In genomic region chr1:9086060-9086459, GRCh38 we compare ENCODE assay signal across 19 cellular contexts. TPM values are rescaled to one million over a fixed set of nuclear protein-coding genes. Genes with fewer than 3 reads are reported as not detected.
DNase-seq lines count a peak whose midpoint lies in the region; ATAC-seq and TF ChIP-seq lines count a peak whose summit lies in the region.
"Had no signal": no experiment of that assay in that cellular context is flagged by ENCODE, and none has a peak within 500 bp of the region (broad histone marks: within the 10 kb centered on the region; RNA-seq: fewer than 3 reads in every experiment).

No MANE protein-coding gene starts in this region.

- no peak overlapping the region; the same call in 1 of the 2 replicates for H3K9ac ChIP-seq in OCI-LY1 (ENCODE audit: low read length)

- H3K9me3 Mint-ChIP-seq in CD8-positive, alpha-beta T cell = no peaks in the 10 kb centered on the region

- no peaks in the 10 kb centered on the region for H4K20me1 ChIP-seq in OCI-LY1 (ENCODE audit: insufficient read depth, low read length)

- H3K4me1 ChIP-seq in HAP-1 (peaks cover 25% of the 10 kb centered on the region), OCI-LY1 (ENCODE audit: insufficient read depth, low read length, severe bottlenecking) (peaks cover 49% of the 10 kb centered on the region)
- H3K4me1 ChIP-seq in CD8-positive, alpha-beta T cell (ENCODE audit: insufficient read depth, low read length) = no peaks in the 10 kb centered on the region

- ATAC-seq in CD8-positive, alpha-beta T cell = no peak
- ATAC-seq: Right ventricle myocardium inferior, T-helper 17 cell had no signal

- no peaks in the 10 kb centered on the region for H3K9me2 ChIP-seq in OCI-LY1 (ENCODE audit: low read depth, low read length)

- intact Hi-C loops in CD8-positive, alpha-beta T cell (cut with DNase I, micrococcal nuclease) = no loop called here

- H3K27ac ChIP-seq in OCI-LY1 (ENCODE audit: low read depth, low read length, poor library complexity, severe bottlenecking) = peak overlapping the region; percentile 84
- H3K27ac ChIP-seq in CD8-positive, alpha-beta T cell (ENCODE audit: low read depth, low read length) = no peak overlapping the region
- H3K27ac ChIP-seq: lower lobe of right lung had no signal

- H3K4me1 Mint-ChIP-seq in CD8-positive, alpha-beta T cell (ENCODE audit: low read depth) = peaks cover 6% of the 10 kb centered on the region
- H3K4me1 Mint-ChIP-seq: neural crest cell had no signal

- CTCF ChIA-PET in CD8-positive, alpha-beta T cell (lab: Charles Lee) = interaction anchor here (0.9 kb wide), 1 partner anchor 82 kb away, joined by 3 read pairs; no protein-coding TSS in a partner anchor

- H3K27me3 Mint-ChIP-seq in CD8-positive, alpha-beta T cell (ENCODE audit: low read depth) = peaks cover 5% of the 10 kb centered on the region

- H2AFZ ChIP-seq in OCI-LY1 (ENCODE audit: low read length) = no peak overlapping the region

- H3K27me3 ChIP-seq in HAP-1 (ENCODE audit: low read depth) = no peaks in the 10 kb centered on the region
- H3K27me3 ChIP-seq in OCI-LY1 (ENCODE audit: insufficient read depth, low read length) = peaks cover 3% of the 10 kb centered on the region; the same call in 1 of the 2 replicates
- no peaks in the 10 kb centered on the region for H3K27me3 ChIP-seq in CD8-positive, alpha-beta T cell (ENCODE audit: insufficient read depth, low read length)

- no peak overlapping the region for H3K4me3 Mint-ChIP-seq in CD8-positive, alpha-beta T cell
- H3K4me3 Mint-ChIP-seq: neural crest cell, T-helper 17 cell had no signal

- H3K4me3 ChIP-seq in HAP-1 = no peak overlapping the region
- H3K4me3 ChIP-seq in OCI-LY1 (ENCODE audit: low read depth, low read length, poor library complexity, severe bottlenecking) = no peak overlapping the region
- no peak overlapping the region for H3K4me3 ChIP-seq in fibroblast of the aortic adventitia (ENCODE audit: low read depth, low read length)
- H3K4me3 ChIP-seq in CD8-positive, alpha-beta T cell (ENCODE audit: low read depth, low read length) = no peak overlapping the region
- H3K4me3 ChIP-seq: lower lobe of right lung had no signal

- H3K4me2 ChIP-seq in OCI-LY1 (ENCODE audit: low read length) = no peak overlapping the region

- H3K27ac Mint-ChIP-seq in CD8-positive, alpha-beta T cell = no peak overlapping the region
- H3K27ac Mint-ChIP-seq: T-helper 17 cell had no signal

- TF ChIP-seq CTCF in OCI-LY1 (IDR thresholded peaks at IDR 0.05; ENCODE audit: low read length) (no peak), fibroblast of the aortic adventitia (IDR thresholded peaks at IDR 0.05; ENCODE audit: insufficient read depth, low read length) (no peak), GM13976 (IDR thresholded peaks at IDR 0.05; ENCODE audit: borderline replicate concordance, control extremely low read depth, extremely low read depth, insufficient read depth, missing control alignments) (no peak)
- TF ChIP-seq CTCF in CD8-positive, alpha-beta T cell (IDR thresholded peaks at IDR 0.05) = no peak

- H3K36me3 ChIP-seq in HAP-1 (replicated peaks) (no peaks in the 10 kb centered on the region), OCI-LY1 (ENCODE audit: insufficient read depth, low read length) (no peaks in the 10 kb centered on the region; the same call in 1 of the 2 replicates)
- no peaks in the 10 kb centered on the region for H3K36me3 ChIP-seq in CD8-positive, alpha-beta T cell (ENCODE audit: insufficient read depth, low read length)
- H3K36me3 ChIP-seq: lower lobe of right lung had no signal

- peak; percentile 25 to 45 for DNase-seq in HAP-1 (ENCODE audit: low spot score in 2 of 2)
- DNase-seq in fibroblast of the aortic adventitia (ENCODE audit: low read depth) = peak; percentile 55
- peak; percentile 85 for DNase-seq in renal cortical epithelial cell (ENCODE audit: low read depth)
- no peak for DNase-seq in COLO829 (ENCODE audit: low spot score)
- DNase-seq in GM13976 (ENCODE audit: low spot score) = no peak
- no peak for DNase-seq in CD8-positive, alpha-beta T cell
- DNase-seq in DMS153 treated with DMSO at 0.1 percent for 48 hours (lab: John Stamatoyannopoulos, UW; ENCODE audit: unreplicated experiment) = no peak
- DNase-seq: activated CD4-positive, CD25-positive, alpha-beta regulatory T cell; activated effector memory CD4-positive, alpha-beta T cell treated with Interleukin-2 at 50 U/mL for 16 hours; foreskin fibroblast; lower lobe of right lung; NCI-H1694; NCI-H774; T-helper 17 cell had no signal

- H3K9me3 ChIP-seq in HAP-1 (peaks cover 7% of the 10 kb centered on the region), OCI-LY1 (ENCODE audit: low read length) (peaks cover 4% of the 10 kb centered on the region; the same call in 1 of the 2 replicates)
- no peaks in the 10 kb centered on the region for H3K9me3 ChIP-seq in CD8-positive, alpha-beta T cell (ENCODE audit: low read length)
- H3K9me3 ChIP-seq: lower lobe of right lung had no signal

- POLR2A ChIA-PET in CD8-positive, alpha-beta T cell (lab: Charles Lee) = no interaction called here

- in situ Hi-C loops in HAP-1 (cut with MboI; ENCODE audit: low sequenced_read_pairs) = no loop called here
- in situ Hi-C loops in GM13976 (cut with MboI; ENCODE audit: low sequenced_read_pairs, unreplicated experiment) = no loop called here

- H3F3A ChIP-seq in OCI-LY1 (ENCODE audit: insufficient read depth, low read length) = no peaks in the 10 kb centered on the region

- H3K36me3 Mint-ChIP-seq in CD8-positive, alpha-beta T cell = no peaks in the 10 kb centered on the region

- H3K79me2 ChIP-seq in OCI-LY1 (ENCODE audit: insufficient read depth, low read length) = no peaks in the 10 kb centered on the region

RNA-seq across cellular contexts. Expression of gene SLC2A5, which starts 16.6 kb away (rescaled TPM):
- 0.90 and 1.1 TPM in 2 replicates for total RNA-seq in fibroblast of the aortic adventitia (ENCODE audit: low replicate concordance)
- 1.6 TPM in 1 of 2 replicates, not detected in the other for total RNA-seq in renal cortical epithelial cell
- total RNA-seq in CD8-positive, alpha-beta T cell = not detected
- total RNA-seq: Daoy, HT1080, neural crest cell had no signal

RNA-seq across cellular contexts. Expression of gene GPR157, which starts 42.8 kb away (rescaled TPM):
- total RNA-seq in fibroblast of the aortic adventitia (ENCODE audit: low replicate concordance) = 1.6 and 2.2 TPM in 2 replicates
- total RNA-seq in renal cortical epithelial cell = 4.6 and 9.7 TPM in 2 replicates
- 1 to 10 TPM; 1.9 to 2.9 TPM for total RNA-seq in CD8-positive, alpha-beta T cell

RNA-seq across cellular contexts. Expression of gene SLC2A7, which starts 59.8 kb away (rescaled TPM):
- total RNA-seq in fibroblast of the aortic adventitia (ENCODE audit: low replicate concordance) (not detected in 2 replicates), renal cortical epithelial cell (not detected in 2 replicates)
- total RNA-seq in CD8-positive, alpha-beta T cell = not detected
- total RNA-seq: Daoy, HT1080, lower lobe of right lung, neural crest cell, Right ventricle myocardium inferior, T-helper 17 cell had no signal

Comparison
In these comparisons a context has a peak if more than half of its experiments do, and no peak if none do; other contexts are left out.
1. DNase-seq: peak in HAP-1 (2 of 2), fibroblast of the aortic adventitia (single experiment) and renal cortical epithelial cell (single experiment); none in COLO829 (single experiment), GM13976 (single experiment), CD8-positive, alpha-beta T cell (0 of 7) and DMS153 treated with DMSO at 0.1 percent for 48 hours (single experiment).